2 cellular contexts compared by ENCODE assay signal in genomic region chr10:24406809-24407483, GRCh38.
TF ChIP-seq lines count a peak whose summit lies in the region.

No MANE protein-coding gene starts in this region.

TF ChIP-seq in IMR-90, 13 proteins besides CTCF, POLR2A, EP300 and RAD21:
- TF ChIP-seq CHD1 (IDR thresholded peaks at IDR 0.05; ENCODE audit: low read depth, low read length) (no peak), BHLHE40 (IDR thresholded peaks at IDR 0.05; ENCODE audit: low read depth, low read length) (no peak), MAZ (IDR thresholded peaks at IDR 0.05; ENCODE audit: borderline replicate concordance, low read depth, low read length) (no peak), RFX5 (IDR thresholded peaks at IDR 0.05; ENCODE audit: low read depth, low read length) (no peak), USF2 (IDR thresholded peaks at IDR 0.05; ENCODE audit: low read depth, low read length) (no peak), NFE2L2 (IDR thresholded peaks at IDR 0.05; ENCODE audit: low read depth, low read length) (no peak), FOS (IDR thresholded peaks at IDR 0.05; ENCODE audit: low read depth, low read length) (no peak), ELK1 (IDR thresholded peaks at IDR 0.05; ENCODE audit: borderline replicate concordance, low read depth, low read length) (no peak), CEBPB (IDR thresholded peaks at IDR 0.05; ENCODE audit: low read depth, low read length) (no peak), RCOR1 (IDR thresholded peaks at IDR 0.05; ENCODE audit: insufficient replicate concordance, low read length) (no peak), SMC3 (IDR thresholded peaks at IDR 0.05; ENCODE audit: low read depth, low read length) (no peak), MXI1 (IDR thresholded peaks at IDR 0.05; ENCODE audit: borderline replicate concordance, low read depth, low read length) (no peak), MAFK (IDR thresholded peaks at IDR 0.05; ENCODE audit: low read depth, low read length) (no peak)

TF ChIP-seq in GM12878, 131 proteins besides CTCF, POLR2A, EP300 and RAD21:
- TF ChIP-seq CEBPB (IDR thresholded peaks at IDR 0.05; ENCODE audit: borderline replicate concordance in 1 of 2, low read depth in 2 of 2, low read length in 2 of 2) (no peak), ZSCAN29 (IDR thresholded peaks at IDR 0.05) (no peak), NBN (IDR thresholded peaks at IDR 0.05) (no peak)
- TF ChIP-seq, protein P1, sequence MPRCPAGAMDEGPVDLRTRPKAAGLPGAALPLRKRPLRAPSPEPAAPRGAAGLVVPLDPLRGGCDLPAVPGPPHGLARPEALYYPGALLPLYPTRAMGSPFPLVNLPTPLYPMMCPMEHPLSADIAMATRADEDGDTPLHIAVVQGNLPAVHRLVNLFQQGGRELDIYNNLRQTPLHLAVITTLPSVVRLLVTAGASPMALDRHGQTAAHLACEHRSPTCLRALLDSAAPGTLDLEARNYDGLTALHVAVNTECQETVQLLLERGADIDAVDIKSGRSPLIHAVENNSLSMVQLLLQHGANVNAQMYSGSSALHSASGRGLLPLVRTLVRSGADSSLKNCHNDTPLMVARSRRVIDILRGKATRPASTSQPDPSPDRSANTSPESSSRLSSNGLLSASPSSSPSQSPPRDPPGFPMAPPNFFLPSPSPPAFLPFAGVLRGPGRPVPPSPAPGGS (IDR thresholded peaks at IDR 0.05; ENCODE audit: borderline replicate concordance, insufficient read depth, low read depth, low read length, poor library complexity, severe bottlenecking), result peak; percentile 16
TF ChIP-seq in GM12878: peak in this region for 1.
